Comparison of ENCODE assay signal across 25 cellular contexts in the genomic region with DNA sequence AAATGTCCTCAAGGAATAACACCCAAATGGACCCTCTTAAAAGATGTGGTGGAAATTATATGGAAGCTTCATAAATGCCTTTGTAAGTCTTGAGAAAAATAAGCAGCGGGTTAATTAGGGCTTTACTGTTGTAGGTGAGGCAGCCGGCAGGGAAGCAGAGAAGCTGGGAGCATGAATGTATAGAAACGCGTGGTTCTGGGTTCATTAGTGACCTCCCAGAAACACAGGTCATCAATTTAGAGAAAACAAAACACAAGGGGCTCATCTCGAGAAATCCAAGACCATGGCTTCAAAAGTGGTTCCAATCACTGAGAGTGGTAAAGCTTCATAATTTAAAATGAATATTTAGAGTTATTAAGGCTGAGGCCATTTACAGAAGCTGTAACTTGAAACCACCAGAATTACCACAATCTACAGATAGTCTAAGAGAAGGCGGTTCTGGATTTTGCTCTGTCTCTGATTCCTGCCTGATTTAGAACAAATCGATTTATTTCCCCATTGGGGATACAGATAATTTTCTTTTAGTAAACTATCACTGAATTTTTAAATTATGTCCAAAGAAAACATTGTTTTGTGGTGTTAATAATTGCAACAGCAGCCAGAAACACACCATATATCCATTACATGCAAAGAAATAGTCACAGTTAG. TPM values are rescaled to one million over a fixed set of nuclear protein-coding genes. Genes with fewer than 3 reads are reported as not detected.
"Had no signal": no experiment of that assay in that cellular context is flagged by ENCODE, and none has a peak within 500 bp of the region (broad histone marks: within the 10 kb centered on the region; RNA-seq: fewer than 3 reads in every experiment).

No MANE protein-coding gene starts in this region.

- H2AFZ ChIP-seq: PC-9 had no signal

- ATAC-seq: activated CD8-positive, alpha-beta memory T cell treated with anti-CD3 and anti-CD28 coated beads, Interleukin-2, amount 10 ng/mL, durations not matched to agents 7 days and 5 days; body of pancreas had no signal

- H3K36me3 Mint-ChIP-seq: activated CD8-positive, alpha-beta memory T cell treated with anti-CD3 and anti-CD28 coated beads, Interleukin-2, amount 10 ng/mL, durations not matched to agents 7 days and 5 days; activated naive CD4-positive, alpha-beta T cell treated with anti-CD3 and anti-CD28 coated beads, Interleukin-2, amount 50 U/mL, for 24 hours had no signal

- H3K9me3 ChIP-seq: body of pancreas had no signal

- H3K4me2 ChIP-seq: PC-9 had no signal

- H3K9me3 Mint-ChIP-seq: activated B cell treated with CpG ODN at 0.5 μM for 24 hours; activated CD4-positive, alpha-beta T cell treated with anti-CD3 and anti-CD28 coated beads, Interleukin-2, amount 10 ng/mL, durations not matched to agents 24 days and 14 days; activated naive CD4-positive, alpha-beta T cell treated with anti-CD3 and anti-CD28 coated beads, Interleukin-2, amount 50 U/mL, for 24 hours; activated T-cell treated with anti-CD3 and anti-CD28 coated beads, Interleukin-2, amount 50 U/mL, for 24 hours; activated T-helper 1 cell treated with anti-CD3 and anti-CD28 coated beads, Interleukin-12 subunit alpha, Interleukin-12 subunit beta, Interleukin-2, Interleukin-4 antibody, amounts not matched to agents 30 ng/mL and 10 ng/mL and 1 ng/mL, durations not matched to agents 14 hours and 24 hours and 36 hours; T-helper 1 cell treated with Interleukin-12 subunit alpha and Interleukin-12 subunit beta and Interleukin-4 antibody, amounts not matched to agents 30 μg/mL and 1 μg/mL, for 36 hours had no signal

- H3K27ac Mint-ChIP-seq: activated B cell treated with CpG ODN at 0.5 μM for 24 hours; activated CD4-positive, alpha-beta T cell treated with anti-CD3 and anti-CD28 coated beads, Interleukin-2, amount 10 ng/mL, durations not matched to agents 24 days and 14 days; activated CD8-positive, alpha-beta memory T cell treated with anti-CD3 and anti-CD28 coated beads, Interleukin-2, amount 10 ng/mL, durations not matched to agents 7 days and 5 days; activated naive CD4-positive, alpha-beta T cell treated with anti-CD3 and anti-CD28 coated beads, Interleukin-2, amount 50 U/mL, for 24 hours; activated T-cell treated with anti-CD3 and anti-CD28 coated beads, Interleukin-2, amount 50 U/mL, for 24 hours; activated T-helper 1 cell treated with anti-CD3 and anti-CD28 coated beads, Interleukin-12 subunit alpha, Interleukin-12 subunit beta, Interleukin-2, Interleukin-4 antibody, amounts not matched to agents 30 ng/mL and 10 ng/mL and 1 ng/mL, durations not matched to agents 14 hours and 24 hours and 36 hours; T-helper 1 cell treated with Interleukin-12 subunit alpha and Interleukin-12 subunit beta and Interleukin-4 antibody, amounts not matched to agents 30 μg/mL and 1 μg/mL, for 36 hours had no signal

- H3K27ac ChIP-seq: body of pancreas, PC-9 had no signal

- H3K4me3 Mint-ChIP-seq: activated B cell treated with CpG ODN at 0.5 μM for 24 hours; activated CD4-positive, alpha-beta T cell treated with anti-CD3 and anti-CD28 coated beads, Interleukin-2, amount 10 ng/mL, durations not matched to agents 24 days and 14 days; activated CD8-positive, alpha-beta memory T cell treated with anti-CD3 and anti-CD28 coated beads, Interleukin-2, amount 10 ng/mL, durations not matched to agents 7 days and 5 days; activated naive CD4-positive, alpha-beta T cell treated with anti-CD3 and anti-CD28 coated beads, Interleukin-2, amount 50 U/mL, for 24 hours; activated T-cell treated with anti-CD3 and anti-CD28 coated beads, Interleukin-2, amount 50 U/mL, for 24 hours; activated T-helper 1 cell treated with anti-CD3 and anti-CD28 coated beads, Interleukin-12 subunit alpha, Interleukin-12 subunit beta, Interleukin-2, Interleukin-4 antibody, amounts not matched to agents 30 ng/mL and 10 ng/mL and 1 ng/mL, durations not matched to agents 14 hours and 24 hours and 36 hours; T-helper 1 cell treated with Interleukin-12 subunit alpha and Interleukin-12 subunit beta and Interleukin-4 antibody, amounts not matched to agents 30 μg/mL and 1 μg/mL, for 36 hours had no signal

- H3K4me3 ChIP-seq: body of pancreas, PC-9 had no signal

- FAIRE-seq: HepG2, TTC549 had no signal

- DNase-seq: activated B cell treated with CpG ODN at 0.5 μM for 24 hours; activated CD4-positive, alpha-beta T cell treated with anti-CD3 and anti-CD28 coated beads for 1 hour; activated CD4-positive, alpha-beta T cell treated with anti-CD3 and anti-CD28 coated beads, Interleukin-2, amount 10 ng/mL, durations not matched to agents 24 days and 14 days; activated CD4-positive, alpha-beta T cell treated with anti-CD3 and anti-CD28 coated beads, Interleukin-2, amount 50 U/mL, for 48 hours; activated CD8-positive, alpha-beta memory T cell treated with anti-CD3 and anti-CD28 coated beads, Interleukin-2, amount 10 ng/mL, durations not matched to agents 7 days and 5 days; activated effector memory CD4-positive, alpha-beta T cell treated with Interleukin-2 at 50 U/mL for 16 hours; activated naive CD4-positive, alpha-beta T cell; activated T-cell treated with anti-CD3 and anti-CD28 coated beads, Interleukin-2, amount 50 U/mL, for 24 hours; aorta; body of pancreas; Kasumi-1; NCI-H1048; NCI-H146; NCI-H187 treated with DMSO at 0.1 percent for 48 hours; NCI-H2081 treated with DMSO at 0.1 percent for 48 hours; NCI-H446 treated with DMSO at 0.1 percent for 48 hours; NCI-H524 treated with DMSO at 0.1 percent for 48 hours; PC-9; SHP77 treated with DMSO at 0.1 percent for 48 hours; T1000 had no signal

RNA-seq across cellular contexts. Expression of gene GARIN1A, which starts 20.7 kb away (rescaled TPM):
- total RNA-seq: HepG2 had no signal
